Comparison of ENCODE assay signal across 3 cellular contexts in the genomic region with DNA sequence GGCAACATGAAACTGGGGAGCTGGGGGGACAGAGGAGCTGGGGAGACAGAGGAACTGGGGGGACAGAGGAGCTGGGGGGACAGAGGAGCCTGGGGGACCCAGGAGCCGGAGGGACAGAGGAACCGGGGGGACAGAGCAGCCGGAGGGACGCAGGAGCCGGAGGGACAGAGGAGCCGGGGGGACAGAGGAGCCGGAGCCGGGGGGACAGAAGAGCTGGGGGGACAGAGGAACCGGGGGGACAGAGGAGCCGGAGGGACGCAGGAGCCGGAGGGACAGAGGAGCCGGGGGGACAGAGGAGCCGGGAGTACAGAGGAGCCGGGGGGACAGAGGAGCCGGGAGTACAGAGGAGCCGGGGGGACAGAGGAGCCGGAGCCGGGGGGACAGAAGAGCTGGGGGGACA. TPM values are rescaled to one million over a fixed set of nuclear protein-coding genes. Genes with fewer than 3 reads are reported as not detected.
"Had no signal": no experiment of that assay in that cellular context is flagged by ENCODE, and none has a peak within 500 bp of the region (broad histone marks: within the 10 kb centered on the region; RNA-seq: fewer than 3 reads in every experiment).

No MANE protein-coding gene starts in this region.

RNA-seq across cellular contexts. Expression of gene CBFA2T3, which starts 25.1 kb away (rescaled TPM):
- total RNA-seq: GM23248, H4, HFFc6 had no signal
- polyA plus RNA-seq: GM23248 had no signal
